In the genomic region with DNA sequence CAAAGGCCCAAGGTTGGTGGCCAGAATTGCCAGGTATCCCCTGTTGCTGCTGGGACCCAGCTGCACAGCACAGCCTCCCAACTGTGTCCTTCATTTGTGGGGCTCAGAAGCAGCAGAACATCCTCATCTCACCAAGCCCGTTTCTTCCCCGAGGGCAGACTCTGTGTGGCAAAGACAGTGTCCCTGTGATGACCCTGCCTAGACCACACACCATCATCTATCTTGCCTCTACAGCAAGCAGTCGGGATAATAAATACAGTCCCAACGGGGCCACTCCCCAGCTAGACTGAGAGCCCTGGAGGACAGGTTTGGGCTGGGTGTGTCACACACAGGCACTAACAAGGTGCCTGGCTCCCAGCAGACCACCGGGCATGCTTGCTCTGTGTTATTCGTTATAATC, we compare ENCODE assay signal across 19 cellular contexts.
DNase-seq lines count a peak whose midpoint lies in the region; ATAC-seq, FAIRE-seq and TF ChIP-seq lines count a peak whose summit lies in the region.
"Had no signal": no experiment of that assay in that cellular context is flagged by ENCODE, and none has a peak within 500 bp of the region (broad histone marks: within the 10 kb centered on the region; RNA-seq: fewer than 3 reads in every experiment).

No MANE protein-coding gene starts in this region.

- H3K79me2 ChIP-seq in HepG2 (ENCODE audit: insufficient read depth, low read length): no peaks in the 10 kb centered on the region

- peaks cover 12% of the 10 kb centered on the region for H3K9me3 Mint-ChIP-seq in type B pancreatic cell
- H3K9me3 Mint-ChIP-seq in natural killer cell treated with Interleukin-12 subunit alpha and Interleukin-12 subunit beta and Interleukin-15 and Interleukin-18, amount 100 ng/mL, for 72 hours: no peaks in the 10 kb centered on the region
- H3K9me3 Mint-ChIP-seq: CD4-positive, alpha-beta T cell had no signal

- H3K4me3 Mint-ChIP-seq in type B pancreatic cell (no peak overlapping the region), T-helper 17 cell (no peak overlapping the region)
- H3K4me3 Mint-ChIP-seq in natural killer cell treated with Interleukin-12 subunit alpha and Interleukin-12 subunit beta and Interleukin-15 and Interleukin-18, amount 100 ng/mL, for 72 hours: no peak overlapping the region
- H3K4me3 Mint-ChIP-seq: B cell; CD4-positive, alpha-beta T cell had no signal

- CTCF ChIA-PET in HepG2 (lab: Yijun Ruan, JAX; ENCODE audit: low intra/inter-chr PET ratio, low total read pairs): no interaction called here

- H3K4me1 ChIP-seq in right atrium auricular region (no peaks in the 10 kb centered on the region), left ventricle myocardium inferior (no peaks in the 10 kb centered on the region), HepG2 (ENCODE audit: insufficient read depth, low read length) (no peaks in the 10 kb centered on the region)

- no peak for TF ChIP-seq RAD21 in HepG2 (CRISPR knock-in tag; IDR thresholded peaks at IDR 0.05)

- peaks cover 16% of the 10 kb centered on the region for H3K4me1 Mint-ChIP-seq in type B pancreatic cell (ENCODE audit: unreplicated experiment)
- H3K4me1 Mint-ChIP-seq in T-helper 17 cell: peaks cover 2% of the 10 kb centered on the region
- peaks cover 0 to 3% of the 10 kb centered on the region in 2 donors for H3K4me1 Mint-ChIP-seq in natural killer cell treated with Interleukin-12 subunit alpha and Interleukin-12 subunit beta and Interleukin-15 and Interleukin-18, amount 100 ng/mL, for 72 hours (ENCODE audit: low read depth in 2 of 2)
- H3K4me1 Mint-ChIP-seq: B cell had no signal

- H3K36me3 ChIP-seq in right atrium auricular region (no peaks in the 10 kb centered on the region), left ventricle myocardium inferior (no peaks in the 10 kb centered on the region), bronchial epithelial cell (ENCODE audit: control insufficient read depth, insufficient read depth, low read length) (no peaks in the 10 kb centered on the region), HepG2 (replicated peaks in 1 of 2; ENCODE audit: control insufficient read depth in 1 of 2, insufficient read depth in 2 of 2, low read length in 2 of 2) (no peaks in the 10 kb centered on the region)

- POLR2A ChIA-PET in HepG2 (lab: Yijun Ruan, JAX): no interaction called here

- TF ChIP-seq POLR2A in HepG2 (IDR thresholded peaks at IDR 0.05; ENCODE audit: insufficient read depth in 1 of 2, low read depth in 2 of 2, low read length in 2 of 2): no peak

- no peaks in the 10 kb centered on the region for H4K20me1 ChIP-seq in HepG2 (ENCODE audit: insufficient read depth, low read length)

- H3K27me3 ChIP-seq in right atrium auricular region (no peaks in the 10 kb centered on the region), left ventricle myocardium inferior (ENCODE audit: low read depth) (peaks cover 5% of the 10 kb centered on the region), bronchial epithelial cell (ENCODE audit: control insufficient read depth, insufficient read depth, low read length) (no peaks in the 10 kb centered on the region), HepG2 (ENCODE audit: control insufficient read depth in 1 of 2, insufficient read depth in 2 of 2, low read length in 2 of 2) (peaks cover 0 to 63% of the 10 kb centered on the region in 2 experiments; a peak in 3 of 5 replicates)

- in situ Hi-C loops in HepG2 (cut with HindIII; ENCODE audit: extremely low pct_ligation_motif_present, low pct_unique_long_range_greater_than_20kb): no loop called here

- H3K4me2 ChIP-seq in HepG2 (ENCODE audit: low read depth, low read length): no peak overlapping the region

- DNase-seq in right atrium auricular region (ENCODE audit: low spot score) (peak; percentile 9), left ventricle myocardium inferior (no peak), bronchial epithelial cell (ENCODE audit: low read depth) (no peak), islet precursor cell (peak; percentile 43), type B pancreatic cell (ENCODE audit: extremely low spot score, unreplicated experiment) (no peak), HepG2 (ENCODE audit: low spot score) (no peak), T-helper 17 cell (no peak)
- DNase-seq in natural killer cell treated with Interleukin-12 subunit alpha and Interleukin-12 subunit beta and Interleukin-15 and Interleukin-18, amount 100 ng/mL, for 72 hours (ENCODE audit: low spot score): no peak
- DNase-seq: C1 segment of cervical spinal cord; Calu3; CD4-positive, alpha-beta T cell; DMS79; GM23248 had no signal

- H3K36me3 Mint-ChIP-seq in type B pancreatic cell: no peaks in the 10 kb centered on the region
- no peaks in the 10 kb centered on the region for H3K36me3 Mint-ChIP-seq in T-helper 17 cell (ENCODE audit: low read depth)
- no peaks in the 10 kb centered on the region for H3K36me3 Mint-ChIP-seq in natural killer cell treated with Interleukin-12 subunit alpha and Interleukin-12 subunit beta and Interleukin-15 and Interleukin-18, amount 100 ng/mL, for 72 hours

- WGBS in HepG2 (ENCODE audit: low lambda C conversion rate): 13% methylated on average over 3 of the region's 6 CpGs

- H3K9ac ChIP-seq in HepG2 (ENCODE audit: insufficient read depth, low read depth, low read length): no peak overlapping the region
- H3K9ac ChIP-seq: GM23248 had no signal

- peak; percentile 23 for FAIRE-seq in bronchial epithelial cell (lab: Jason Lieb, UNC)
- FAIRE-seq in HepG2 (lab: Jason Lieb, UNC): no peak
- FAIRE-seq: A204.1, GM12878, GM18507, H54 had no signal

- ATAC-seq in HepG2: no peak
- ATAC-seq in T-helper 17 cell: no peak
- no peak for ATAC-seq in natural killer cell treated with Interleukin-12 subunit alpha and Interleukin-12 subunit beta and Interleukin-15 and Interleukin-18, amount 100 ng/mL, for 72 hours
- ATAC-seq: GM12878 had no signal

- BruUV-seq in HepG2 (replicated peaks; lab: Mats Ljungman, UMichigan): no TSS peak

- H3K27ac Mint-ChIP-seq in type B pancreatic cell: peak overlapping the region; percentile 61
- H3K27ac Mint-ChIP-seq in T-helper 17 cell: no peak overlapping the region
- no peak overlapping the region for H3K27ac Mint-ChIP-seq in natural killer cell treated with Interleukin-12 subunit alpha and Interleukin-12 subunit beta and Interleukin-15 and Interleukin-18, amount 100 ng/mL, for 72 hours
- H3K27ac Mint-ChIP-seq: B cell; CD4-positive, alpha-beta T cell had no signal

- H3K9me3 ChIP-seq in right atrium auricular region (no peaks in the 10 kb centered on the region), left ventricle myocardium inferior (replicated peaks) (no peaks in the 10 kb centered on the region), HepG2 (ENCODE audit: low read length) (no peaks in the 10 kb centered on the region), T-helper 17 cell (ENCODE audit: control insufficient read depth, low read length, poor library complexity, severe bottlenecking) (no peaks in the 10 kb centered on the region)

- H3K27me3 Mint-ChIP-seq in type B pancreatic cell (peaks cover 11% of the 10 kb centered on the region), T-helper 17 cell (peaks cover 24% of the 10 kb centered on the region)
- peaks cover 0 to 6% of the 10 kb centered on the region in 2 donors for H3K27me3 Mint-ChIP-seq in natural killer cell treated with Interleukin-12 subunit alpha and Interleukin-12 subunit beta and Interleukin-15 and Interleukin-18, amount 100 ng/mL, for 72 hours
- H3K27me3 Mint-ChIP-seq: CD4-positive, alpha-beta T cell had no signal

- TF ChIP-seq EP300 in HepG2 (IDR thresholded peaks at IDR 0.05; ENCODE audit: low read depth in 2 of 2, low read length in 2 of 2) (no peak), HepG2 (CRISPR knock-in tag; IDR thresholded peaks at IDR 0.05; ENCODE audit: borderline replicate concordance) (no peak)

- intact Hi-C loops in left ventricle myocardium inferior (cut with micrococcal nuclease) (no loop called here), HepG2 (cut with micrococcal nuclease; ENCODE audit: unreplicated experiment) (no loop called here)

- H3K27ac ChIP-seq in right atrium auricular region (no peak overlapping the region), left ventricle myocardium inferior (replicated peaks) (no peak overlapping the region), HepG2 (ENCODE audit: extremely low read length, insufficient read depth, low read length) (no peak overlapping the region)
- H3K27ac ChIP-seq: GM23248, HL-60 had no signal

- no peak overlapping the region for H2AFZ ChIP-seq in HepG2 (ENCODE audit: low read length)
- H2AFZ ChIP-seq: GM23248 had no signal

- H3K4me3 ChIP-seq in right atrium auricular region: no peak overlapping the region
- no peak overlapping the region for H3K4me3 ChIP-seq in left ventricle myocardium inferior
- no peak overlapping the region for H3K4me3 ChIP-seq in bronchial epithelial cell (ENCODE audit: low read depth, low read length)
- no peak overlapping the region for H3K4me3 ChIP-seq in HepG2 (replicated peaks in 1 of 3; ENCODE audit: insufficient read depth in 1 of 3, low read depth in 2 of 3, low read length in 3 of 3)
- H3K4me3 ChIP-seq: GM12878, GM23248 had no signal

- TF ChIP-seq CTCF in right atrium auricular region (IDR thresholded peaks at IDR 0.05) (no peak), left ventricle myocardium inferior (IDR thresholded peaks at IDR 0.05; ENCODE audit: borderline replicate concordance) (no peak), bronchial epithelial cell (IDR thresholded peaks at IDR 0.05; ENCODE audit: insufficient read depth, low read length, severe bottlenecking) (no peak), type B pancreatic cell (conservative IDR thresholded peaks at IDR 0.05) (no peak), HepG2 (CRISPR knock-in tag; IDR thresholded peaks at IDR 0.05) (no peak)

TF ChIP-seq in HepG2, 621 proteins besides CTCF, POLR2A, EP300 and RAD21 (continues in another document):
- TF ChIP-seq, protein P1, sequence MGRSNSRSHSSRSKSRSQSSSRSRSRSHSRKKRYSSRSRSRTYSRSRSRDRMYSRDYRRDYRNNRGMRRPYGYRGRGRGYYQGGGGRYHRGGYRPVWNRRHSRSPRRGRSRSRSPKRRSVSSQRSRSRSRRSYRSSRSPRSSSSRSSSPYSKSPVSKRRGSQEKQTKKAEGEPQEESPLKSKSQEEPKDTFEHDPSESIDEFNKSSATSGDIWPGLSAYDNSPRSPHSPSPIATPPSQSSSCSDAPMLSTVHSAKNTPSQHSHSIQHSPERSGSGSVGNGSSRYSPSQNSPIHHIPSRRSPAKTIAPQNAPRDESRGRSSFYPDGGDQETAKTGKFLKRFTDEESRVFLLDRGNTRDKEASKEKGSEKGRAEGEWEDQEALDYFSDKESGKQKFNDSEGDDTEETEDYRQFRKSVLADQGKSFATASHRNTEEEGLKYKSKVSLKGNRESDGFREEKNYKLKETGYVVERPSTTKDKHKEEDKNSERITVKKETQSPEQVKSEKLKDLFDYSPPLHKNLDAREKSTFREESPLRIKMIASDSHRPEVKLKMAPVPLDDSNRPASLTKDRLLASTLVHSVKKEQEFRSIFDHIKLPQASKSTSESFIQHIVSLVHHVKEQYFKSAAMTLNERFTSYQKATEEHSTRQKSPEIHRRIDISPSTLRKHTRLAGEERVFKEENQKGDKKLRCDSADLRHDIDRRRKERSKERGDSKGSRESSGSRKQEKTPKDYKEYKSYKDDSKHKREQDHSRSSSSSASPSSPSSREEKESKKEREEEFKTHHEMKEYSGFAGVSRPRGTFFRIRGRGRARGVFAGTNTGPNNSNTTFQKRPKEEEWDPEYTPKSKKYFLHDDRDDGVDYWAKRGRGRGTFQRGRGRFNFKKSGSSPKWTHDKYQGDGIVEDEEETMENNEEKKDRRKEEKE (IDR thresholded peaks at IDR 0.05): no peak
- no peak for TF ChIP-seq MATR3 (CRISPR knock-in tag; IDR thresholded peaks at IDR 0.05)

Comparison
In these comparisons a context has a peak if more than half of its experiments do, and no peak if none do; other contexts are left out.
1. DNase-seq: peak in right atrium auricular region (single experiment) and islet precursor cell (single experiment); none in left ventricle myocardium inferior (single experiment), bronchial epithelial cell (single experiment), type B pancreatic cell (single experiment), HepG2 (single experiment), T-helper 17 cell (0 of 3) and natural killer cell treated with Interleukin-12 subunit alpha and Interleukin-12 subunit beta and Interleukin-15 and Interleukin-18, amount 100 ng/mL, for 72 hours (single experiment).